In genomic region chr11:120556841-120557240, GRCh38 we compare ENCODE assay signal across 21 cellular contexts. TPM values are rescaled to one million over a fixed set of nuclear protein-coding genes. Genes with fewer than 3 reads are reported as not detected.
DNase-seq lines count a peak whose midpoint lies in the region; ATAC-seq and TF ChIP-seq lines count a peak whose summit lies in the region.
"Had no signal": no experiment of that assay in that cellular context is flagged by ENCODE, and none has a peak within 500 bp of the region (broad histone marks: within the 10 kb centered on the region; RNA-seq: fewer than 3 reads in every experiment).

No MANE protein-coding gene starts in this region.

- peaks cover 8% of the 10 kb centered on the region for H3K9me3 Mint-ChIP-seq in glutamatergic neuron (ENCODE audit: unreplicated experiment)
- H3K9me3 Mint-ChIP-seq: CD8-positive, alpha-beta T cell; IgD-negative memory B cell had no signal

- peak overlapping the region; percentile 44 for H3K4me3 Mint-ChIP-seq in glutamatergic neuron (ENCODE audit: unreplicated experiment)
- H3K4me3 Mint-ChIP-seq: CD8-positive, alpha-beta T cell had no signal

- peaks cover 32% of the 10 kb centered on the region for H3K4me1 Mint-ChIP-seq in glutamatergic neuron (ENCODE audit: low read depth, unreplicated experiment)

- H2AFZ ChIP-seq in osteoblast (ENCODE audit: low read length): no peak overlapping the region
- H2AFZ ChIP-seq: GM23248 had no signal

- TF ChIP-seq CTCF in glutamatergic neuron (IDR thresholded peaks at IDR 0.05; ENCODE audit: partially characterized antibody, unreplicated experiment): no peak
- no peak for TF ChIP-seq CTCF in osteoblast (IDR thresholded peaks at IDR 0.05; ENCODE audit: extremely low read depth, low read depth, low read length)

- DNase-seq in NCI-H2227 (lab: John Stamatoyannopoulos, UW; ENCODE audit: unreplicated experiment) (peak; percentile 34), NCI-H2227 treated with DMSO at 0.1 percent for 48 hours (lab: John Stamatoyannopoulos, UW) (no peak), glutamatergic neuron (peak; percentile 41), osteoblast (ENCODE audit: insufficient read length, low spot score, missing footprints) (peak; percentile 76), aorta (peak; percentile 10 to 32), NCI-H524 treated with DMSO at 0.1 percent for 48 hours (lab: John Stamatoyannopoulos, UW) (no peak), globus pallidus (ENCODE audit: low spot score) (no peak)
- DNase-seq: AML-193; C1 segment of cervical spinal cord; CD8-positive, alpha-beta T cell; DND-41; GM23248; NCI-H187; NCI-H226; NCI-H510A treated with DMSO at 0.1 percent for 48 hours had no signal

- H3K79me2 ChIP-seq in osteoblast (ENCODE audit: insufficient read depth, low read length): no peaks in the 10 kb centered on the region

- H3K27me3 ChIP-seq in osteoblast (ENCODE audit: insufficient read depth, low read length): peaks cover 17% of the 10 kb centered on the region
- H3K27me3 ChIP-seq in aorta (ENCODE audit: control insufficient read depth in 1 of 2, insufficient read depth in 2 of 2, low read length in 1 of 2): no peaks in the 10 kb centered on the region
- H3K27me3 ChIP-seq: SJSA1 had no signal

- H3K4me3 ChIP-seq in osteoblast (ENCODE audit: insufficient read depth, low read length) (no peak overlapping the region), aorta (ENCODE audit: low read length in 2 of 2) (no peak overlapping the region)
- H3K4me3 ChIP-seq: GM23248, HAP-1, SJSA1 had no signal

- no peaks in the 10 kb centered on the region for H3K36me3 ChIP-seq in osteoblast (ENCODE audit: insufficient read depth, low read length)
- no peaks in the 10 kb centered on the region for H3K36me3 ChIP-seq in aorta (ENCODE audit: control insufficient read depth in 1 of 2, insufficient read depth in 2 of 2, low read length in 1 of 2)
- H3K36me3 ChIP-seq: HAP-1, SJSA1 had no signal

- peak overlapping the region; percentile 67 for H3K27ac Mint-ChIP-seq in glutamatergic neuron (ENCODE audit: unreplicated experiment)
- H3K27ac Mint-ChIP-seq: CD8-positive, alpha-beta T cell; IgD-negative memory B cell had no signal

- intact Hi-C loops in aorta (cut with DNase I): no loop called here

- H3K4me1 ChIP-seq in osteoblast (ENCODE audit: insufficient read depth, low read length): no peaks in the 10 kb centered on the region
- no peaks in the 10 kb centered on the region for H3K4me1 ChIP-seq in aorta (ENCODE audit: control insufficient read depth in 1 of 2, insufficient read depth in 2 of 2, low read length in 2 of 2)
- H3K4me1 ChIP-seq: HAP-1, SJSA1 had no signal

- peaks cover 12% of the 10 kb centered on the region for H3K27me3 Mint-ChIP-seq in glutamatergic neuron (ENCODE audit: unreplicated experiment)

- 91 to 92% methylated on average over 7 of the region's 7 CpGs for WGBS in aorta, 2 donors

- no peaks in the 10 kb centered on the region for H3K36me3 Mint-ChIP-seq in glutamatergic neuron (ENCODE audit: unreplicated experiment)
- H3K36me3 Mint-ChIP-seq: CD8-positive, alpha-beta T cell had no signal

- H3K9me3 ChIP-seq in osteoblast (ENCODE audit: low read depth, low read length) (no peaks in the 10 kb centered on the region), aorta (ENCODE audit: control insufficient read depth, low read length) (no peaks in the 10 kb centered on the region)
- H3K9me3 ChIP-seq: HAP-1, SJSA1 had no signal

- no peak overlapping the region for H3K4me2 ChIP-seq in osteoblast (ENCODE audit: insufficient read depth, low read length)

- ATAC-seq in aorta (ENCODE audit: low FRiP score): peak; percentile 5
- no peak for ATAC-seq in HG02885 (IDR thresholded peaks at IDR 0.05; ENCODE audit: poor library complexity, unreplicated experiment)
- ATAC-seq: CD8-positive, alpha-beta T cell; Right ventricle myocardium inferior had no signal

- H3K27ac ChIP-seq in osteoblast (ENCODE audit: low read depth, low read length) (no peak overlapping the region), aorta (ENCODE audit: low read depth in 1 of 2, low read length in 2 of 2) (no peak overlapping the region)
- H3K27ac ChIP-seq: GM23248, SJSA1 had no signal

- H4K20me1 ChIP-seq in osteoblast (ENCODE audit: insufficient read depth, low read length): no peaks in the 10 kb centered on the region

RNA-seq across cellular contexts. Expression of gene GRIK4, which starts 45.3 kb away (rescaled TPM):
- 3.6 TPM for total RNA-seq in glutamatergic neuron (ENCODE audit: unreplicated experiment)
- under 0.01 and 0.29 TPM in 2 replicates for total RNA-seq in osteoblast
- total RNA-seq in aorta: not detected
- not detected for polyA plus RNA-seq in aorta
- total RNA-seq: A172; CD8-positive, alpha-beta T cell; GM23248; Right ventricle myocardium inferior; SJSA1 had no signal
- polyA plus RNA-seq: GM23248, IgD-negative memory B cell had no signal

Comparison
In these comparisons a context has a peak if more than half of its experiments do, and no peak if none do; other contexts are left out.
1. DNase-seq: peak in NCI-H2227 (single experiment), glutamatergic neuron (single experiment), osteoblast (single experiment) and aorta (2 of 2); none in NCI-H2227 treated with DMSO at 0.1 percent for 48 hours (single experiment), NCI-H524 treated with DMSO at 0.1 percent for 48 hours (single experiment) and globus pallidus (single experiment).